In genomic region chr7:157782041-157782440, GRCh38 we compare ENCODE assay signal across 17 cellular contexts.
"Had no signal": no experiment of that assay in that cellular context is flagged by ENCODE, and none has a peak within 500 bp of the region (broad histone marks: within the 10 kb centered on the region; RNA-seq: fewer than 3 reads in every experiment).

No MANE protein-coding gene starts in this region.

- H3K9me3 ChIP-seq: adrenal gland, left lung, prostate gland, spleen, testis had no signal

- H3K4me1 ChIP-seq: adrenal gland, left lung, prostate gland, testis had no signal

- H3K4me3 ChIP-seq: adrenal gland, left lung, neural progenitor cell, prostate gland, spleen, testis had no signal

- ATAC-seq: left lung; naive thymus-derived CD8-positive, alpha-beta T cell; WTC11 had no signal

- H3K27ac ChIP-seq: adrenal gland, left lung, neural progenitor cell, prostate gland, spleen, testis had no signal

- H3K36me3 ChIP-seq: adrenal gland, left lung, neural progenitor cell, prostate gland, spleen had no signal

- DNase-seq: activated gamma-delta T cell treated with Interleukin-2 at 50 U/mL for 16 hours; activated T-cell treated with anti-CD3 and anti-CD28 coated beads, Interleukin-2, amount 50 U/mL, for 1 hour; adrenal gland; erythroblast; foreskin fibroblast; left lung; mammary epithelial cell; stimulated activated CD4-positive, alpha-beta T cell treated with anti-CD3 and anti-CD28 coated beads, Interleukin-4, amount 100 ng/mL, for 1 hour; stimulated activated naive CD4-positive, alpha-beta T cell; T-helper 9 cell; testis; trophoblast cell had no signal

- H3K27me3 ChIP-seq: adrenal gland, testis had no signal
